ENCODE assay signal across 2 cellular contexts in the genomic region with DNA sequence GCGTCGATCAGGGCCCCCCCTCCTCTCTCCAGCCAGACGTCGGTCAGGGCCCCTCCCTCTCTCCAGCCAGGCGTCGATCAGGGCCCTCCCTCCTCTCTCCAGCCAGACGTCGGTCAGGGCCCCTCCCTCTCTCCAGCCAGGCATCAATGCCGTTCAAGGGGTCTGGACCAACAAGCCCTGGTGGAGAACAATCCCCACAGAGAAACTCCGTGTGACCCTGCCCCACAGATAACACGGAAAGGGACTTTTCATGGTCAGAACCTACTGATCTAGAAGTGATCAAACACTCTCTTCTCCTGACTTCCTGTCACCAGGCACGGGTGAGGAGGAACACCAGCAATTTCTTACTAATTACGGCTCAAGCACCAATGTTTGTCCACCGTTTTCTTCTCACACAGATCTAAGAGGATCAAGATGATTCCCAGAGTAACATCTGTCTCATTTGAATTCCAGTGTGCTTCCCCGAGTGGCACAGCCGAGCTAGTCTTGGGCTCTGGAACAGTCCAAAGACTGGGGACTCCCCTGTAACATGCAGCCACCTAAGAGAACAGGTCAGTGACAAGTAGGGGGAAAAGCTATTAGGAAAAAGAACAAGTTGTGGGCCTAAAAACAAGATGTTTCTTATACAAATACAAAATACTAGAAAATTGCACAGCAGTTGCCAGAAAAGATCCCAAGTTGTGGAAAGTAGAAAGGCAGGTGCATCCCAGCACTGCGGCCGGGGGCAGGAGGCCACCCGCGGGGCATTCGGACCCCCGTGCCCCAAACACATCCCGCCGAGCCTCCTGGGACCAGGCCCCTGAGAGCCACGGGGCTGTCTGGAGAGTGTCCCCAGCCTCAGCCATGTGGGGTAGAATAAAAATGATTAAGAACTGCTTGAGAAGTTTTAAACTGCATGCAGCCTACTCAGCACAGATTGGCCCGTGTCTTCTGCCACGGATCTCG.
TF ChIP-seq lines count a peak whose summit lies in the region.

No MANE protein-coding gene starts in this region.

TF ChIP-seq in A549, 52 proteins besides CTCF, POLR2A, EP300 and RAD21 (continued from another document):
- TF ChIP-seq POLR2AphosphoS2 (conservative IDR thresholded peaks at IDR 0.05; ENCODE audit: low read length) (no peak), HOXB5 (CRISPR knock-in tag; IDR thresholded peaks at IDR 0.05) (no peak), MYC (IDR thresholded peaks at IDR 0.05; ENCODE audit: borderline replicate concordance, low read length) (no peak), HEYL (CRISPR knock-in tag; IDR thresholded peaks at IDR 0.05) (no peak)
- TF ChIP-seq, protein P1, sequence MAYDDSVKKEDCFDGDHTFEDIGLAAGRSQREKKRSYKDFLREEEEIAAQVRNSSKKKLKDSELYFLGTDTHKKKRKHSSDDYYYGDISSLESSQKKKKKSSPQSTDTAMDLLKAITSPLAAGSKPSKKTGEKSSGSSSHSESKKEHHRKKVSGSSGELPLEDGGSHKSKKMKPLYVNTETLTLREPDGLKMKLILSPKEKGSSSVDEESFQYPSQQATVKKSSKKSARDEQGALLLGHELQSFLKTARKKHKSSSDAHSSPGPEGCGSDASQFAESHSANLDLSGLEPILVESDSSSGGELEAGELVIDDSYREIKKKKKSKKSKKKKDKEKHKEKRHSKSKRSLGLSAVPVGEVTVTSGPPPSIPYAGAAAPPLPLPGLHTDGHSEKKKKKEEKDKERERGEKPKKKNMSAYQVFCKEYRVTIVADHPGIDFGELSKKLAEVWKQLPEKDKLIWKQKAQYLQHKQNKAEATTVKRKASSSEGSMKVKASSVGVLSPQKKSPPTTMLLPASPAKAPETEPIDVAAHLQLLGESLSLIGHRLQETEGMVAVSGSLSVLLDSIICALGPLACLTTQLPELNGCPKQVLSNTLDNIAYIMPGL (CRISPR knock-in tag; IDR thresholded peaks at IDR 0.05; ENCODE audit: borderline replicate concordance) = no peak
- TF ChIP-seq, protein P2, sequence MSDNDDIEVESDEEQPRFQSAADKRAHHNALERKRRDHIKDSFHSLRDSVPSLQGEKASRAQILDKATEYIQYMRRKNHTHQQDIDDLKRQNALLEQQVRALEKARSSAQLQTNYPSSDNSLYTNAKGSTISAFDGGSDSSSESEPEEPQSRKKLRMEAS (IDR thresholded peaks at IDR 0.05) = no peak

TF ChIP-seq in GM23338, 12 proteins besides CTCF, POLR2A, EP300 and RAD21 (continued from another document):
- TF ChIP-seq, protein P3, sequence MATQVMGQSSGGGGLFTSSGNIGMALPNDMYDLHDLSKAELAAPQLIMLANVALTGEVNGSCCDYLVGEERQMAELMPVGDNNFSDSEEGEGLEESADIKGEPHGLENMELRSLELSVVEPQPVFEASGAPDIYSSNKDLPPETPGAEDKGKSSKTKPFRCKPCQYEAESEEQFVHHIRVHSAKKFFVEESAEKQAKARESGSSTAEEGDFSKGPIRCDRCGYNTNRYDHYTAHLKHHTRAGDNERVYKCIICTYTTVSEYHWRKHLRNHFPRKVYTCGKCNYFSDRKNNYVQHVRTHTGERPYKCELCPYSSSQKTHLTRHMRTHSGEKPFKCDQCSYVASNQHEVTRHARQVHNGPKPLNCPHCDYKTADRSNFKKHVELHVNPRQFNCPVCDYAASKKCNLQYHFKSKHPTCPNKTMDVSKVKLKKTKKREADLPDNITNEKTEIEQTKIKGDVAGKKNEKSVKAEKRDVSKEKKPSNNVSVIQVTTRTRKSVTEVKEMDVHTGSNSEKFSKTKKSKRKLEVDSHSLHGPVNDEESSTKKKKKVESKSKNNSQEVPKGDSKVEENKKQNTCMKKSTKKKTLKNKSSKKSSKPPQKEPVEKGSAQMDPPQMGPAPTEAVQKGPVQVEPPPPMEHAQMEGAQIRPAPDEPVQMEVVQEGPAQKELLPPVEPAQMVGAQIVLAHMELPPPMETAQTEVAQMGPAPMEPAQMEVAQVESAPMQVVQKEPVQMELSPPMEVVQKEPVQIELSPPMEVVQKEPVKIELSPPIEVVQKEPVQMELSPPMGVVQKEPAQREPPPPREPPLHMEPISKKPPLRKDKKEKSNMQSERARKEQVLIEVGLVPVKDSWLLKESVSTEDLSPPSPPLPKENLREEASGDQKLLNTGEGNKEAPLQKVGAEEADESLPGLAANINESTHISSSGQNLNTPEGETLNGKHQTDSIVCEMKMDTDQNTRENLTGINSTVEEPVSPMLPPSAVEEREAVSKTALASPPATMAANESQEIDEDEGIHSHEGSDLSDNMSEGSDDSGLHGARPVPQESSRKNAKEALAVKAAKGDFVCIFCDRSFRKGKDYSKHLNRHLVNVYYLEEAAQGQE (IDR thresholded peaks at IDR 0.05; ENCODE audit: unreplicated experiment) = no peak
- TF ChIP-seq EZH2phosphoT487 (IDR thresholded peaks at IDR 0.05; ENCODE audit: unreplicated experiment) (no peak), NANOG (IDR thresholded peaks at IDR 0.05; ENCODE audit: borderline replicate concordance) (no peak), POLR2AphosphoS5 (IDR thresholded peaks at IDR 0.05; ENCODE audit: low read depth) (no peak)
- TF ChIP-seq, protein P4, sequence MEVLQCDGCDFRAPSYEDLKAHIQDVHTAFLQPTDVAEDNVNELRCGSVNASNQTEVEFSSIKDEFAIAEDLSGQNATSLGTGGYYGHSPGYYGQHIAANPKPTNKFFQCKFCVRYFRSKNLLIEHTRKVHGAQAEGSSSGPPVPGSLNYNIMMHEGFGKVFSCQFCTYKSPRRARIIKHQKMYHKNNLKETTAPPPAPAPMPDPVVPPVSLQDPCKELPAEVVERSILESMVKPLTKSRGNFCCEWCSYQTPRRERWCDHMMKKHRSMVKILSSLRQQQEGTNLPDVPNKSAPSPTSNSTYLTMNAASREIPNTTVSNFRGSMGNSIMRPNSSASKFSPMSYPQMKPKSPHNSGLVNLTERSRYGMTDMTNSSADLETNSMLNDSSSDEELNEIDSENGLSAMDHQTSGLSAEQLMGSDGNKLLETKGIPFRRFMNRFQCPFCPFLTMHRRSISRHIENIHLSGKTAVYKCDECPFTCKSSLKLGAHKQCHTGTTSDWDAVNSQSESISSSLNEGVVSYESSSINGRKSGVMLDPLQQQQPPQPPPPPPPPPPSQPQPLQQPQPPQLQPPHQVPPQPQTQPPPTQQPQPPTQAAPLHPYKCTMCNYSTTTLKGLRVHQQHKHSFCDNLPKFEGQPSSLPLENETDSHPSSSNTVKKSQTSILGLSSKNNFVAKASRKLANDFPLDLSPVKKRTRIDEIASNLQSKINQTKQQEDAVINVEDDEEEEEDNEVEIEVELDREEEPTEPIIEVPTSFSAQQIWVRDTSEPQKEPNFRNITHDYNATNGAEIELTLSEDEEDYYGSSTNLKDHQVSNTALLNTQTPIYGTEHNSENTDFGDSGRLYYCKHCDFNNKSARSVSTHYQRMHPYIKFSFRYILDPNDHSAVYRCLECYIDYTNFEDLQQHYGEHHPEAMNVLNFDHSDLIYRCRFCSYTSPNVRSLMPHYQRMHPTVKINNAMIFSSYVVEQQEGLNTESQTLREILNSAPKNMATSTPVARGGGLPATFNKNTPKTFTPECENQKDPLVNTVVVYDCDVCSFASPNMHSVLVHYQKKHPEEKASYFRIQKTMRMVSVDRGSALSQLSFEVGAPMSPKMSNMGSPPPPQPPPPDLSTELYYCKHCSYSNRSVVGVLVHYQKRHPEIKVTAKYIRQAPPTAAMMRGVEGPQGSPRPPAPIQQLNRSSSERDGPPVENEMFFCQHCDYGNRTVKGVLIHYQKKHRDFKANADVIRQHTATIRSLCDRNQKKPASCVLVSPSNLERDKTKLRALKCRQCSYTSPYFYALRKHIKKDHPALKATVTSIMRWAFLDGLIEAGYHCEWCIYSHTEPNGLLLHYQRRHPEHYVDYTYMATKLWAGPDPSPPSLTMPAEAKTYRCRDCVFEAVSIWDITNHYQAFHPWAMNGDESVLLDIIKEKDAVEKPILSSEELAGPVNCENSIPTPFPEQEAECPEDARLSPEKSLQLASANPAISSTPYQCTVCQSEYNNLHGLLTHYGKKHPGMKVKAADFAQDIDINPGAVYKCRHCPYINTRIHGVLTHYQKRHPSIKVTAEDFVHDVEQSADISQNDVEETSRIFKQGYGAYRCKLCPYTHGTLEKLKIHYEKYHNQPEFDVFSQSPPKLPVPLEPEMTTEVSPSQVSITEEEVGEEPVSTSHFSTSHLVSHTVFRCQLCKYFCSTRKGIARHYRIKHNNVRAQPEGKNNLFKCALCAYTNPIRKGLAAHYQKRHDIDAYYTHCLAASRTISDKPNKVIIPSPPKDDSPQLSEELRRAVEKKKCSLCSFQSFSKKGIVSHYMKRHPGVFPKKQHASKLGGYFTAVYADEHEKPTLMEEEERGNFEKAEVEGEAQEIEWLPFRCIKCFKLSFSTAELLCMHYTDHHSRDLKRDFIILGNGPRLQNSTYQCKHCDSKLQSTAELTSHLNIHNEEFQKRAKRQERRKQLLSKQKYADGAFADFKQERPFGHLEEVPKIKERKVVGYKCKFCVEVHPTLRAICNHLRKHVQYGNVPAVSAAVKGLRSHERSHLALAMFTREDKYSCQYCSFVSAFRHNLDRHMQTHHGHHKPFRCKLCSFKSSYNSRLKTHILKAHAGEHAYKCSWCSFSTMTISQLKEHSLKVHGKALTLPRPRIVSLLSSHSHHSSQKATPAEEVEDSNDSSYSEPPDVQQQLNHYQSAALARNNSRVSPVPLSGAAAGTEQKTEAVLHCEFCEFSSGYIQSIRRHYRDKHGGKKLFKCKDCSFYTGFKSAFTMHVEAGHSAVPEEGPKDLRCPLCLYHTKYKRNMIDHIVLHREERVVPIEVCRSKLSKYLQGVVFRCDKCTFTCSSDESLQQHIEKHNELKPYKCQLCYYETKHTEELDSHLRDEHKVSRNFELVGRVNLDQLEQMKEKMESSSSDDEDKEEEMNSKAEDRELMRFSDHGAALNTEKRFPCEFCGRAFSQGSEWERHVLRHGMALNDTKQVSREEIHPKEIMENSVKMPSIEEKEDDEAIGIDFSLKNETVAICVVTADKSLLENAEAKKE (CRISPR knock-in tag; IDR thresholded peaks at IDR 0.05) = no peak
